27 cellular contexts compared by ENCODE assay signal in the genomic region with DNA sequence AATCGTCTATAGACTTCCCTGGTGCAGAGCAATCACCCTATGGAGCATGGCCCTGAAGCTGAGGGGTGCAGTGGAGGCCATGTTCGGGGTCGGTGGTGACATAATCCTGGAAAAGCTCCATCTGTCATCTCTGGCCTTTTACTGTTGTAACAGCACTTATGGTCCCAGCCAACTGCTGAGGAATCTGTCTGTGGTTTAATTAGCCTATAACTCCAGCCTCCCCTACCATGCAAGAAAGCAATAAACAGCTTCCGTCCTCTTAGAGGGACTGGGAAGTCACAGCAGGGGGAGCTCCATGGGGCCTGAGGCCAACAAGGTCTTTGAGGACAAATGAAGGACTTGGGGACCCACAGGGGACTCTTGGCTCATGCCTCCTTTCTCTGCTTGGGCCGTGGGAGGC.
DNase-seq lines count a peak whose midpoint lies in the region; ATAC-seq and TF ChIP-seq lines count a peak whose summit lies in the region.
"Had no signal": no experiment of that assay in that cellular context is flagged by ENCODE, and none has a peak within 500 bp of the region (broad histone marks: within the 10 kb centered on the region; RNA-seq: fewer than 3 reads in every experiment).

No MANE protein-coding gene starts in this region.

- H3K27me3 Mint-ChIP-seq in nephron (ENCODE audit: low read depth) (peaks cover 58% of the 10 kb centered on the region), WTC11 (ENCODE audit: low read depth) (no peaks in the 10 kb centered on the region), nephron progenitor cell (ENCODE audit: low read depth, poor library complexity) (peaks cover 24% of the 10 kb centered on the region)

- H3K9me3 Mint-ChIP-seq in nephron (no peaks in the 10 kb centered on the region), WTC11 (no peaks in the 10 kb centered on the region), nephron progenitor cell (no peaks in the 10 kb centered on the region)
- H3K9me3 Mint-ChIP-seq: activated naive CD8-positive, alpha-beta T cell treated with anti-CD3 and anti-CD28 coated beads, Interleukin-2, amount 10 ng/mL, durations not matched to agents 7 days and 5 days; dendritic cell treated with granulocyte-macrophage colony-stimulating factor and Interleukin-4, amounts not matched to agents 40 ng/mL and 50 ng/mL, for 4 days; endodermal cell; T-helper 1 cell treated with Interleukin-12 subunit alpha and Interleukin-12 subunit beta and Interleukin-4 antibody, amounts not matched to agents 30 μg/mL and 1 μg/mL, for 36 hours; type B pancreatic cell had no signal

- in situ Hi-C loops in G401 (cut with HindIII; ENCODE audit: low sequenced_read_pairs) (no loop called here), GM13976 (cut with MboI; ENCODE audit: low sequenced_read_pairs, unreplicated experiment) (no loop called here)

- TF ChIP-seq CTCF in nephron (IDR thresholded peaks at IDR 0.05; ENCODE audit: unreplicated experiment in 3 of 3) (no peak), WTC11 (IDR thresholded peaks at IDR 0.05) (no peak), nephron progenitor cell (IDR thresholded peaks at IDR 0.05) (no peak), GM13976 (IDR thresholded peaks at IDR 0.05; ENCODE audit: borderline replicate concordance, control extremely low read depth, extremely low read depth, insufficient read depth, missing control alignments) (no peak)

- POLR2A ChIA-PET in WTC11 (lab: Charles Lee): no interaction called here

- H3K4me3 Mint-ChIP-seq in nephron: no peak overlapping the region
- no peak overlapping the region for H3K4me3 Mint-ChIP-seq in WTC11
- H3K4me3 Mint-ChIP-seq in nephron progenitor cell: no peak overlapping the region
- H3K4me3 Mint-ChIP-seq: activated CD8-positive, alpha-beta T cell treated with anti-CD3 and anti-CD28 coated beads, Interleukin-2, amount 10 ng/mL, durations not matched to agents 7 days and 5 days; activated naive CD8-positive, alpha-beta T cell treated with anti-CD3 and anti-CD28 coated beads, Interleukin-2, amount 10 ng/mL, durations not matched to agents 7 days and 5 days; dendritic cell treated with granulocyte-macrophage colony-stimulating factor and Interleukin-4, amounts not matched to agents 40 ng/mL and 50 ng/mL, for 4 days; endodermal cell; T-helper 1 cell treated with Interleukin-12 subunit alpha and Interleukin-12 subunit beta and Interleukin-4 antibody, amounts not matched to agents 30 μg/mL and 1 μg/mL, for 36 hours; type B pancreatic cell had no signal

- DNase-seq in DMS 273 (lab: John Stamatoyannopoulos, UW; ENCODE audit: unreplicated experiment): peak; percentile 69
- peak; percentile 34 for DNase-seq in G401 (ENCODE audit: low spot score)
- DNase-seq in NCI-H524 treated with DMSO at 0.1 percent for 48 hours (lab: John Stamatoyannopoulos, UW): peak; percentile 83
- no peak for DNase-seq in WTC11 (ENCODE audit: low spot score)
- no peak for DNase-seq in nephron progenitor cell
- DNase-seq in GM13976 (ENCODE audit: low spot score): no peak
- DNase-seq: activated CD4-positive, alpha-beta T cell treated with anti-CD3 and anti-CD28 coated beads for 1 hour; activated CD8-positive, alpha-beta T cell treated with anti-CD3 and anti-CD28 coated beads, Interleukin-2, amount 10 ng/mL, durations not matched to agents 7 days and 5 days; activated effector memory CD4-positive, alpha-beta T cell treated with Interleukin-2 at 50 U/mL for 16 hours; activated naive CD8-positive, alpha-beta T cell treated with anti-CD3 and anti-CD28 coated beads, Interleukin-2, amount 10 ng/mL, durations not matched to agents 7 days and 5 days; caudate nucleus; endodermal cell; foreskin fibroblast; heart right ventricle; KG1; NCI-H1048; NCI-H1694 treated with DMSO at 0.1 percent for 48 hours; NCI-H526; ovary; retina; stimulated activated CD4-positive, alpha-beta T cell treated with anti-CD3 and anti-CD28 coated beads, Interleukin-12 subunit alpha, Interleukin-12 subunit beta, amount 100 ng/mL, for 4 hours; stimulated activated CD4-positive, alpha-beta T cell treated with anti-CD3 and anti-CD28 coated beads, Interleukin-4, amount 100 ng/mL, for 1 hour had no signal

- H3K4me1 Mint-ChIP-seq in nephron (peaks cover 25% of the 10 kb centered on the region), WTC11 (peaks cover 7% of the 10 kb centered on the region), nephron progenitor cell (peaks cover 52% of the 10 kb centered on the region)
- H3K4me1 Mint-ChIP-seq: activated naive CD8-positive, alpha-beta T cell treated with anti-CD3 and anti-CD28 coated beads, Interleukin-2, amount 10 ng/mL, durations not matched to agents 7 days and 5 days had no signal

- ATAC-seq in WTC11: no peak
- ATAC-seq: activated CD8-positive, alpha-beta T cell treated with anti-CD3 and anti-CD28 coated beads, Interleukin-2, amount 10 ng/mL, durations not matched to agents 7 days and 5 days; esophagus mucosa had no signal

- H3K36me3 Mint-ChIP-seq in nephron (ENCODE audit: low read depth) (no peaks in the 10 kb centered on the region), WTC11 (no peaks in the 10 kb centered on the region), nephron progenitor cell (ENCODE audit: low read depth) (no peaks in the 10 kb centered on the region)
- H3K36me3 Mint-ChIP-seq: activated naive CD8-positive, alpha-beta T cell treated with anti-CD3 and anti-CD28 coated beads, Interleukin-2, amount 10 ng/mL, durations not matched to agents 7 days and 5 days; type B pancreatic cell had no signal

- CTCF ChIA-PET in WTC11 (lab: Charles Lee): no interaction called here

- H3K27ac Mint-ChIP-seq in nephron (peak overlapping the region; percentile 36 to 45 (median 39)), WTC11 (no peak overlapping the region), nephron progenitor cell (no peak overlapping the region)
- H3K27ac Mint-ChIP-seq: activated CD8-positive, alpha-beta T cell treated with anti-CD3 and anti-CD28 coated beads, Interleukin-2, amount 10 ng/mL, durations not matched to agents 7 days and 5 days; activated naive CD8-positive, alpha-beta T cell treated with anti-CD3 and anti-CD28 coated beads, Interleukin-2, amount 10 ng/mL, durations not matched to agents 7 days and 5 days; dendritic cell treated with granulocyte-macrophage colony-stimulating factor and Interleukin-4, amounts not matched to agents 40 ng/mL and 50 ng/mL, for 4 days; endodermal cell; T-helper 1 cell treated with Interleukin-12 subunit alpha and Interleukin-12 subunit beta and Interleukin-4 antibody, amounts not matched to agents 30 μg/mL and 1 μg/mL, for 36 hours; type B pancreatic cell had no signal

TF ChIP-seq in WTC11, 78 proteins besides CTCF, POLR2A, EP300 and RAD21:
- no peak for TF ChIP-seq GRHL2 (CRISPR knock-in tag; IDR thresholded peaks at IDR 0.05; ENCODE audit: insufficient replicate concordance, severe bottlenecking)
- no peak for TF ChIP-seq FOXP4 (CRISPR knock-in tag; IDR thresholded peaks at IDR 0.05)
- no peak for TF ChIP-seq MAX (CRISPR knock-in tag; IDR thresholded peaks at IDR 0.05)
- no peak for TF ChIP-seq CREB1 (CRISPR knock-in tag; IDR thresholded peaks at IDR 0.05)
- TF ChIP-seq, protein P1, sequence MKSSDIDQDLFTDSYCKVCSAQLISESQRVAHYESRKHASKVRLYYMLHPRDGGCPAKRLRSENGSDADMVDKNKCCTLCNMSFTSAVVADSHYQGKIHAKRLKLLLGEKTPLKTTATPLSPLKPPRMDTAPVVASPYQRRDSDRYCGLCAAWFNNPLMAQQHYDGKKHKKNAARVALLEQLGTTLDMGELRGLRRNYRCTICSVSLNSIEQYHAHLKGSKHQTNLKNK (CRISPR knock-in tag; IDR thresholded peaks at IDR 0.05): no peak
- no peak for TF ChIP-seq TCF7 (CRISPR knock-in tag; IDR thresholded peaks at IDR 0.05; ENCODE audit: low read depth)
- no peak for TF ChIP-seq OVOL2 (CRISPR knock-in tag; IDR thresholded peaks at IDR 0.05; ENCODE audit: borderline replicate concordance)
TF ChIP-seq in WTC11: peak in this region for 0.

Comparison
In these comparisons a context has a peak if more than half of its experiments do, and no peak if none do; other contexts are left out.
1. DNase-seq: peak in DMS 273 (single experiment), G401 (single experiment) and NCI-H524 treated with DMSO at 0.1 percent for 48 hours (single experiment); none in WTC11 (single experiment), nephron progenitor cell (single experiment) and GM13976 (single experiment).
2. H3K27ac Mint-ChIP-seq: peak in nephron (3 of 3); none in WTC11 (single experiment) and nephron progenitor cell (single experiment).